In genomic region chr5:139651502-139651862, GRCh38 we compare ENCODE assay signal across 1 cellular context.
TF ChIP-seq lines count a peak whose summit lies in the region.

No MANE protein-coding gene starts in this region.

TF ChIP-seq in HepG2, 621 proteins besides CTCF, POLR2A, EP300 and RAD21 (continued from another document):
- TF ChIP-seq ZBTB20 (CRISPR knock-in tag; IDR thresholded peaks at IDR 0.05; ENCODE audit: borderline replicate concordance, low read depth) = 0 out of 2 replicates have a peak, but pooled peaks have one; percentile 6
